Comparison of ENCODE assay signal across 7 cellular contexts in the genomic region with DNA sequence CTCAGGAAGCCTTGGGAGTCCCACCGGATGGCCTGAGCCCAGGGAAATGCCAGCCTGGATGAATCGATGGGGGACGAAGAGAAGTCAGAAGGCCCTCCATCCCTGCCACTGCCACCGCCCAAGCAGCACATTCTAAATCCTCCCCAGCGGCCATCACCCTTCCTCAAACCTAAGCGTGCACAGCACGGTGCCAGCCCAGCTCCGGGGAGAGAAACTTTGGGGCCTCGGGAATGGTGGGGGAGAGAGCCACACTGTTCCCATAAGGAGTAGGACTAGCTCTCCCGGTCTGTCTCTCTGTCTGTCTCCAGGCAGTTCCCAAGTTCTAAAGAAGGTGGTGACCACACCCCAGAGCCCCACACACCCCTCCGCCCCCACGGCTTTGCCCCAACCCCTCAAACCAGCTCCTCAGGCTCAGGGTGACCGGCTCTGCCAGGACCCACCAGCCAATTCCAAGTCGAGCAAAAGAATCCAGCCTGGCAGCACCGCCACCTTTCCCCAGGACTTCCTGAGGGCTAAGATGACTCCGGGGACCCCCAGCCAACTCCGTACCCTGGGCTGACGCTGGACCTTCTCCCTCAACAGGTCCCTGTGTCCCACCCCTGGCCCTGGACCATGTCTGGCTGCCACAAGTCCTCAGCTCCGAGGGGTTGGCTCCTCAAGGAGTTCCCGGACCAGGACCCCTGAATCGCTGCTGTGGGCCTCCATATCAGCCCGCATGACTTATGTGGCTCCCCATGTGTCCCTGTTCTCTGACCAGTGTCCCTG. TPM values are rescaled to one million over a fixed set of nuclear protein-coding genes. Genes with fewer than 3 reads are reported as not detected.
DNase-seq lines count a peak whose midpoint lies in the region; ATAC-seq and TF ChIP-seq lines count a peak whose summit lies in the region.

No MANE protein-coding gene starts in this region.

- peaks cover 12% of the 10 kb centered on the region for H3K27me3 Mint-ChIP-seq in HFFc6 (ENCODE audit: insufficient read depth)
- H3K27me3 Mint-ChIP-seq in activated T-helper 2 cell treated with anti-CD3 and anti-CD28 coated beads, Interferon-gamma antibody, Interleukin-2, Interleukin-4, amounts not matched to agents 10 μg/mL and 5 μg/mL and 100 μg/mL, durations not matched to agents 14 hours and 24 hours and 36 hours (ENCODE audit: low read depth): peaks cover 8% of the 10 kb centered on the region
- H3K27me3 Mint-ChIP-seq in stimulated activated naive B cell treated with anti-CD40 and anti-IgM and Interleukin-4, amounts not matched to agents 10 μg/mL and 1 μg/mL and 100 μg/mL, for 72 hours: no peaks in the 10 kb centered on the region

- peak overlapping the region; percentile 86 for H3K27ac Mint-ChIP-seq in HFFc6
- peak overlapping the region; percentile 55 for H3K27ac Mint-ChIP-seq in activated T-helper 2 cell treated with anti-CD3 and anti-CD28 coated beads, Interferon-gamma antibody, Interleukin-2, Interleukin-4, amounts not matched to agents 10 μg/mL and 5 μg/mL and 100 μg/mL, durations not matched to agents 14 hours and 24 hours and 36 hours
- H3K27ac Mint-ChIP-seq in stimulated activated naive B cell treated with anti-CD40 and anti-IgM and Interleukin-4, amounts not matched to agents 10 μg/mL and 1 μg/mL and 100 μg/mL, for 72 hours: peak overlapping the region; percentile 92

- intact Hi-C loops in activated T-helper 2 cell treated with anti-CD3 and anti-CD28 coated beads, Interferon-gamma antibody, Interleukin-2, Interleukin-4, amounts not matched to agents 10 μg/mL and 5 μg/mL and 100 μg/mL, durations not matched to agents 14 hours and 24 hours and 36 hours (cut with micrococcal nuclease): loop anchor here (2.0 to 5.0 kb wide), 4 partner anchors 13 to 149 kb away; no protein-coding TSS in a partner anchor

- no peaks in the 10 kb centered on the region for H3K9me3 Mint-ChIP-seq in HFFc6
- no peaks in the 10 kb centered on the region for H3K9me3 Mint-ChIP-seq in activated T-helper 2 cell treated with anti-CD3 and anti-CD28 coated beads, Interferon-gamma antibody, Interleukin-2, Interleukin-4, amounts not matched to agents 10 μg/mL and 5 μg/mL and 100 μg/mL, durations not matched to agents 14 hours and 24 hours and 36 hours
- H3K9me3 Mint-ChIP-seq in stimulated activated naive B cell treated with anti-CD40 and anti-IgM and Interleukin-4, amounts not matched to agents 10 μg/mL and 1 μg/mL and 100 μg/mL, for 72 hours: no peaks in the 10 kb centered on the region

- H3K4me3 Mint-ChIP-seq in HFFc6: peak overlapping the region; percentile 98
- peak overlapping the region; percentile 95 for H3K4me3 Mint-ChIP-seq in activated T-helper 2 cell treated with anti-CD3 and anti-CD28 coated beads, Interferon-gamma antibody, Interleukin-2, Interleukin-4, amounts not matched to agents 10 μg/mL and 5 μg/mL and 100 μg/mL, durations not matched to agents 14 hours and 24 hours and 36 hours (ENCODE audit: low read depth)
- H3K4me3 Mint-ChIP-seq in stimulated activated naive B cell treated with anti-CD40 and anti-IgM and Interleukin-4, amounts not matched to agents 10 μg/mL and 1 μg/mL and 100 μg/mL, for 72 hours: peak overlapping the region; percentile 97 to 98

- ATAC-seq in stimulated activated naive B cell treated with anti-CD40 and anti-IgM and Interleukin-4, amounts not matched to agents 10 μg/mL and 1 μg/mL and 100 μg/mL, for 72 hours (replicated peaks): no peak
- ATAC-seq in GM18858 (IDR thresholded peaks at IDR 0.05; ENCODE audit: unreplicated experiment): no peak
- no peak for ATAC-seq in GM18873 (IDR thresholded peaks at IDR 0.05; ENCODE audit: low FRiP score, unreplicated experiment)

- H3K36me3 Mint-ChIP-seq in HFFc6 (ENCODE audit: low read depth): peaks cover 40% of the 10 kb centered on the region
- peaks cover 8% of the 10 kb centered on the region for H3K36me3 Mint-ChIP-seq in activated T-helper 2 cell treated with anti-CD3 and anti-CD28 coated beads, Interferon-gamma antibody, Interleukin-2, Interleukin-4, amounts not matched to agents 10 μg/mL and 5 μg/mL and 100 μg/mL, durations not matched to agents 14 hours and 24 hours and 36 hours (ENCODE audit: low read depth)
- peaks cover 9 to 18% of the 10 kb centered on the region in 2 donors for H3K36me3 Mint-ChIP-seq in stimulated activated naive B cell treated with anti-CD40 and anti-IgM and Interleukin-4, amounts not matched to agents 10 μg/mL and 1 μg/mL and 100 μg/mL, for 72 hours

- no peak for DNase-seq in HFFc6
- no peak for DNase-seq in activated T-helper 2 cell treated with anti-CD3 and anti-CD28 coated beads, Interferon-gamma antibody, Interleukin-2, Interleukin-4, amounts not matched to agents 10 μg/mL and 5 μg/mL and 100 μg/mL, durations not matched to agents 14 hours and 24 hours and 36 hours (ENCODE audit: low spot score)
- peak; percentile 36 for DNase-seq in hepatic stellate cell (ENCODE audit: low spot score)
- no peak for DNase-seq in stimulated activated naive B cell treated with anti-CD40 and anti-IgM and Interleukin-4, amounts not matched to agents 10 μg/mL and 1 μg/mL and 100 μg/mL, for 72 hours
- DNase-seq in HuH-7.5 (ENCODE audit: low spot score): no peak

- TF ChIP-seq CTCF in HFFc6 (IDR thresholded peaks at IDR 0.05): no peak

- H3K4me1 Mint-ChIP-seq in HFFc6 (ENCODE audit: low read depth): peaks cover 62% of the 10 kb centered on the region
- peaks cover 65% of the 10 kb centered on the region for H3K4me1 Mint-ChIP-seq in activated T-helper 2 cell treated with anti-CD3 and anti-CD28 coated beads, Interferon-gamma antibody, Interleukin-2, Interleukin-4, amounts not matched to agents 10 μg/mL and 5 μg/mL and 100 μg/mL, durations not matched to agents 14 hours and 24 hours and 36 hours (ENCODE audit: low read depth)
- peaks cover 61 to 73% of the 10 kb centered on the region in 2 donors for H3K4me1 Mint-ChIP-seq in stimulated activated naive B cell treated with anti-CD40 and anti-IgM and Interleukin-4, amounts not matched to agents 10 μg/mL and 1 μg/mL and 100 μg/mL, for 72 hours

RNA-seq across cellular contexts. Expression of a gene that starts 2.7 kb away (rescaled TPM):
- 100 to 1,000 TPM; 426 to 589 (median 452) TPM for total RNA-seq in HFFc6 (2021; fragmentation: NEBNext Ultra II Directional; extraction: Animal tissue kit (Norgen Biotek cat#: 25700))
- total RNA-seq in activated T-helper 2 cell treated with anti-CD3 and anti-CD28 coated beads, Interferon-gamma antibody, Interleukin-2, Interleukin-4, amounts not matched to agents 10 μg/mL and 5 μg/mL and 100 μg/mL, durations not matched to agents 14 hours and 24 hours and 36 hours: 105 and 108 TPM in 2 replicates

RNA-seq across cellular contexts. Expression of a gene that starts 29.8 kb away (rescaled TPM):
- 1,000 to 10,000 TPM; 1,302 to 1,474 (median 1,327) TPM for total RNA-seq in HFFc6 (2021; fragmentation: NEBNext Ultra II Directional; extraction: Animal tissue kit (Norgen Biotek cat#: 25700))
- total RNA-seq in activated T-helper 2 cell treated with anti-CD3 and anti-CD28 coated beads, Interferon-gamma antibody, Interleukin-2, Interleukin-4, amounts not matched to agents 10 μg/mL and 5 μg/mL and 100 μg/mL, durations not matched to agents 14 hours and 24 hours and 36 hours: 1,369 and 1,395 TPM in 2 replicates

RNA-seq across cellular contexts. Expression of a gene that starts 47.5 kb away (rescaled TPM):
- 10 to 100 TPM; 14.6 to 18.0 (median 16.9) TPM for total RNA-seq in HFFc6 (2021; fragmentation: NEBNext Ultra II Directional; extraction: Animal tissue kit (Norgen Biotek cat#: 25700))
- total RNA-seq in activated T-helper 2 cell treated with anti-CD3 and anti-CD28 coated beads, Interferon-gamma antibody, Interleukin-2, Interleukin-4, amounts not matched to agents 10 μg/mL and 5 μg/mL and 100 μg/mL, durations not matched to agents 14 hours and 24 hours and 36 hours: 29.9 and 41.7 TPM in 2 replicates

RNA-seq across cellular contexts. Expression of a gene that starts 57.8 kb away (rescaled TPM):
- total RNA-seq in HFFc6 (2021; fragmentation: NEBNext Ultra II Directional; extraction: Animal tissue kit (Norgen Biotek cat#: 25700)): 100 to 1,000 TPM in 2 of 6 experiments, 10 to 100 TPM in 4; 89.6 to 106 (median 95.8) TPM
- 201 and 215 TPM in 2 replicates for total RNA-seq in activated T-helper 2 cell treated with anti-CD3 and anti-CD28 coated beads, Interferon-gamma antibody, Interleukin-2, Interleukin-4, amounts not matched to agents 10 μg/mL and 5 μg/mL and 100 μg/mL, durations not matched to agents 14 hours and 24 hours and 36 hours
